Comparison of ENCODE assay signal across 22 cellular contexts in genomic region chr14:102170061-102170460, GRCh38. TPM values are rescaled to one million over a fixed set of nuclear protein-coding genes. Genes with fewer than 3 reads are reported as not detected.
A peak's percentile ranks its signal among the peaks of the same experiment; 100 is the strongest.
DNase-seq lines count a peak whose midpoint lies in the region; ATAC-seq and TF ChIP-seq lines count a peak whose summit lies in the region.
"Had no signal": no experiment of that assay in that cellular context is flagged by ENCODE, and none has a peak within 500 bp of the region (broad histone marks: within the 10 kb centered on the region; RNA-seq: fewer than 3 reads in every experiment).

No MANE protein-coding gene starts in this region.

- H3K4me3 ChIP-seq in upper lobe of left lung: no peak overlapping the region
- H3K4me3 ChIP-seq: BLaER1, GM23248, HAP-1 had no signal

- DNase-seq in COLO829 (ENCODE audit: low spot score) (peak; percentile 41), SK-MEL-5 (ENCODE audit: low read depth, low spot score) (peak; percentile 74), foreskin melanocyte (peak; percentile 58), substantia nigra (lab: John Stamatoyannopoulos, UW) (no peak), HUDEP-2 (lab: John Stamatoyannopoulos, UW; ENCODE audit: unreplicated experiment in 76 of 76) (no peak), upper lobe of left lung (no peak)
- no peak for DNase-seq in effector memory CD8-positive, alpha-beta T cell
- DNase-seq: Calu3; CD4-positive, alpha-beta memory T cell; DMS 273 treated with DMSO at 0.1 percent for 48 hours; DMS53; DND-41; EL; GM23248; HFFc6; IMR-90 had no signal

- H3K4me1 ChIP-seq in upper lobe of left lung: peaks cover 0 to 6% (median under 1%) of the 10 kb centered on the region in 4 donors
- H3K4me1 ChIP-seq: BLaER1 had no signal

- no peaks in the 10 kb centered on the region for H3K9me3 Mint-ChIP-seq in stimulated activated memory B cell treated with anti-CD40 and anti-IgM and Interleukin-4, amounts not matched to agents 10 μg/mL and 1 μg/mL and 100 μg/mL, for 72 hours
- H3K9me3 Mint-ChIP-seq in effector memory CD8-positive, alpha-beta T cell: no peaks in the 10 kb centered on the region
- H3K9me3 Mint-ChIP-seq: CD4-positive, alpha-beta memory T cell; HFFc6 had no signal

- H3K27me3 Mint-ChIP-seq in stimulated activated memory B cell treated with anti-CD40 and anti-IgM and Interleukin-4, amounts not matched to agents 10 μg/mL and 1 μg/mL and 100 μg/mL, for 72 hours: no peaks in the 10 kb centered on the region
- H3K27me3 Mint-ChIP-seq in effector memory CD8-positive, alpha-beta T cell: no peaks in the 10 kb centered on the region
- H3K27me3 Mint-ChIP-seq: CD4-positive, alpha-beta memory T cell had no signal

- H3K36me3 Mint-ChIP-seq in stimulated activated memory B cell treated with anti-CD40 and anti-IgM and Interleukin-4, amounts not matched to agents 10 μg/mL and 1 μg/mL and 100 μg/mL, for 72 hours: peaks cover 27% of the 10 kb centered on the region
- peaks cover 9% of the 10 kb centered on the region for H3K36me3 Mint-ChIP-seq in effector memory CD8-positive, alpha-beta T cell (ENCODE audit: insufficient read depth)

- no peaks in the 10 kb centered on the region for H3K27me3 ChIP-seq in upper lobe of left lung
- H3K27me3 ChIP-seq: BLaER1 had no signal

- TF ChIP-seq POLR2A in upper lobe of left lung (IDR thresholded peaks at IDR 0.05): no peak

- no peak overlapping the region for H3K4me3 Mint-ChIP-seq in stimulated activated memory B cell treated with anti-CD40 and anti-IgM and Interleukin-4, amounts not matched to agents 10 μg/mL and 1 μg/mL and 100 μg/mL, for 72 hours
- H3K4me3 Mint-ChIP-seq in effector memory CD8-positive, alpha-beta T cell: no peak overlapping the region
- H3K4me3 Mint-ChIP-seq: CD14-positive monocyte; CD4-positive, alpha-beta memory T cell; HFFc6 had no signal

- H3K27ac ChIP-seq in substantia nigra (ENCODE audit: low read depth, low read length, poor library complexity, severe bottlenecking) (peak overlapping the region; percentile 23), upper lobe of left lung (no peak overlapping the region)
- H3K27ac ChIP-seq: 22Rv1, BLaER1, GM23248, HL-60 had no signal

- H3K4me1 Mint-ChIP-seq in stimulated activated memory B cell treated with anti-CD40 and anti-IgM and Interleukin-4, amounts not matched to agents 10 μg/mL and 1 μg/mL and 100 μg/mL, for 72 hours: peaks cover 30% of the 10 kb centered on the region
- H3K4me1 Mint-ChIP-seq in effector memory CD8-positive, alpha-beta T cell (ENCODE audit: low read depth in 2 of 2): peaks cover 18 to 47% of the 10 kb centered on the region in 2 donors

- WGBS in upper lobe of left lung, 2 donors: 95% methylated on average over 3 of the region's 3 CpGs

- ATAC-seq in upper lobe of left lung (ENCODE audit: low FRiP score in 2 of 2): no peak
- ATAC-seq in stimulated activated memory B cell treated with anti-CD40 and anti-IgM and Interleukin-4, amounts not matched to agents 10 μg/mL and 1 μg/mL and 100 μg/mL, for 72 hours: no peak
- no peak for ATAC-seq in effector memory CD8-positive, alpha-beta T cell (replicated peaks)

- TF ChIP-seq CTCF in upper lobe of left lung (IDR thresholded peaks at IDR 0.05): no peak

- no peaks in the 10 kb centered on the region for H3K9me3 ChIP-seq in upper lobe of left lung

- H3K27ac Mint-ChIP-seq in stimulated activated memory B cell treated with anti-CD40 and anti-IgM and Interleukin-4, amounts not matched to agents 10 μg/mL and 1 μg/mL and 100 μg/mL, for 72 hours: no peak overlapping the region
- no peak overlapping the region for H3K27ac Mint-ChIP-seq in effector memory CD8-positive, alpha-beta T cell
- H3K27ac Mint-ChIP-seq: CD14-positive monocyte, HFFc6 had no signal

- in situ Hi-C loops in SK-MEL-5 (cut with HindIII; ENCODE audit: low pct_unique_long_range_greater_than_20kb, low sequenced_read_pairs): no loop called here

- H3K36me3 ChIP-seq in upper lobe of left lung: no peaks in the 10 kb centered on the region

- no peak for TF ChIP-seq EP300 in upper lobe of left lung (IDR thresholded peaks at IDR 0.05)

RNA-seq across cellular contexts. Expression of gene WDR20, which starts 30.4 kb away (rescaled TPM):
- total RNA-seq in SK-MEL-5 (2014; rRNA removed; shearing (Covaris generic)): 17.5 and 22.1 TPM in 2 replicates
- polyA plus RNA-seq in SK-MEL-5 (2015; cell fraction: cytosol; rRNA removed): 18.7 and 23.0 TPM in 2 replicates
- polyA plus RNA-seq in SK-MEL-5 (2015; cell fraction: nucleus; rRNA removed): 21.2 and 27.7 TPM in 2 replicates
- 10 to 100 TPM; 16.3 to 28.8 (median 20.6) TPM for total RNA-seq in upper lobe of left lung

Comparison
In these comparisons a context has a peak if more than half of its experiments do, and no peak if none do; other contexts are left out.
1. DNase-seq: peak in COLO829 (single experiment), SK-MEL-5 (single experiment) and foreskin melanocyte (single experiment); none in substantia nigra (0 of 49), HUDEP-2 (0 of 76), upper lobe of left lung (0 of 2) and effector memory CD8-positive, alpha-beta T cell (0 of 3).